Comparison of ENCODE assay signal across 15 cellular contexts in genomic region chr17:17059301-17059890, GRCh38. TPM values are rescaled to one million over a fixed set of nuclear protein-coding genes. Genes with fewer than 3 reads are reported as not detected.
DNase-seq lines count a peak whose midpoint lies in the region; ATAC-seq and TF ChIP-seq lines count a peak whose summit lies in the region.
"Had no signal": no experiment of that assay in that cellular context is flagged by ENCODE, and none has a peak within 500 bp of the region (broad histone marks: within the 10 kb centered on the region; RNA-seq: fewer than 3 reads in every experiment).

No MANE protein-coding gene starts in this region.

- no peaks in the 10 kb centered on the region for H3K36me3 Mint-ChIP-seq in natural killer cell treated with Interleukin-12 subunit alpha and Interleukin-12 subunit beta and Interleukin-15 and Interleukin-18, amount 100 ng/mL, for 72 hours
- H3K36me3 Mint-ChIP-seq in natural killer cell (no peaks in the 10 kb centered on the region), glutamatergic neuron (ENCODE audit: unreplicated experiment) (no peaks in the 10 kb centered on the region)
- H3K36me3 Mint-ChIP-seq: IgD-negative memory B cell had no signal

- peak; percentile 55 for DNase-seq in natural killer cell treated with Interleukin-12 subunit alpha and Interleukin-12 subunit beta and Interleukin-15 and Interleukin-18, amount 100 ng/mL, for 72 hours (ENCODE audit: low spot score)
- DNase-seq in natural killer cell: no peak
- peak; percentile 11 for DNase-seq in glutamatergic neuron
- peak; percentile 49 for DNase-seq in sciatic nerve (ENCODE audit: low spot score)
- DNase-seq: ACHN; CD8-positive, alpha-beta T cell; DMS79 treated with DMSO at 0.1 percent for 48 hours; GM23248; NCI-H1417; NCI-H2029 treated with DMSO at 0.1 percent for 48 hours; NCI-H524 had no signal

- intact Hi-C loops in natural killer cell (cut with micrococcal nuclease): no loop called here
- intact Hi-C loops in sciatic nerve (cut with DNase I): no loop called here

- TF ChIP-seq CTCF in natural killer cell (IDR thresholded peaks at IDR 0.05): no peak
- no peak for TF ChIP-seq CTCF in glutamatergic neuron (IDR thresholded peaks at IDR 0.05; ENCODE audit: partially characterized antibody, unreplicated experiment)

- ATAC-seq in natural killer cell treated with Interleukin-12 subunit alpha and Interleukin-12 subunit beta and Interleukin-15 and Interleukin-18, amount 100 ng/mL, for 72 hours: no peak
- ATAC-seq in natural killer cell: no peak
- ATAC-seq in sciatic nerve: no peak
- no peak for ATAC-seq in GM18861 (IDR thresholded peaks at IDR 0.05; ENCODE audit: unreplicated experiment)
- ATAC-seq in GM21619 (IDR thresholded peaks at IDR 0.05; ENCODE audit: unreplicated experiment): no peak
- no peak for ATAC-seq in GM21360 (IDR thresholded peaks at IDR 0.05; ENCODE audit: unreplicated experiment)
- ATAC-seq: CD8-positive, alpha-beta T cell had no signal

- H3K9me3 Mint-ChIP-seq in natural killer cell treated with Interleukin-12 subunit alpha and Interleukin-12 subunit beta and Interleukin-15 and Interleukin-18, amount 100 ng/mL, for 72 hours: no peaks in the 10 kb centered on the region
- H3K9me3 Mint-ChIP-seq in natural killer cell: no peaks in the 10 kb centered on the region
- H3K9me3 Mint-ChIP-seq in glutamatergic neuron (ENCODE audit: unreplicated experiment): peaks cover 8% of the 10 kb centered on the region
- H3K9me3 Mint-ChIP-seq: CD8-positive, alpha-beta T cell; IgD-negative memory B cell had no signal

- H3K4me1 Mint-ChIP-seq in natural killer cell treated with Interleukin-12 subunit alpha and Interleukin-12 subunit beta and Interleukin-15 and Interleukin-18, amount 100 ng/mL, for 72 hours (ENCODE audit: low read depth in 2 of 2): peaks cover 25 to 35% of the 10 kb centered on the region in 2 donors
- H3K4me1 Mint-ChIP-seq in natural killer cell (peaks cover 38 to 56% of the 10 kb centered on the region in 2 donors), glutamatergic neuron (ENCODE audit: low read depth, unreplicated experiment) (peaks cover 65% of the 10 kb centered on the region)

- H3K27me3 Mint-ChIP-seq in natural killer cell treated with Interleukin-12 subunit alpha and Interleukin-12 subunit beta and Interleukin-15 and Interleukin-18, amount 100 ng/mL, for 72 hours: no peaks in the 10 kb centered on the region
- H3K27me3 Mint-ChIP-seq in natural killer cell (ENCODE audit: low read depth in 2 of 2) (no peaks in the 10 kb centered on the region), glutamatergic neuron (ENCODE audit: unreplicated experiment) (peaks cover 9% of the 10 kb centered on the region)
- H3K27me3 Mint-ChIP-seq: IgD-negative memory B cell had no signal

- H3K4me3 Mint-ChIP-seq in natural killer cell treated with Interleukin-12 subunit alpha and Interleukin-12 subunit beta and Interleukin-15 and Interleukin-18, amount 100 ng/mL, for 72 hours: no peak overlapping the region
- no peak overlapping the region for H3K4me3 Mint-ChIP-seq in natural killer cell
- H3K4me3 Mint-ChIP-seq in glutamatergic neuron (ENCODE audit: unreplicated experiment): no peak overlapping the region
- H3K4me3 Mint-ChIP-seq: CD8-positive, alpha-beta T cell; IgD-negative memory B cell had no signal

- H3K27ac Mint-ChIP-seq in natural killer cell treated with Interleukin-12 subunit alpha and Interleukin-12 subunit beta and Interleukin-15 and Interleukin-18, amount 100 ng/mL, for 72 hours: no peak overlapping the region
- H3K27ac Mint-ChIP-seq in natural killer cell (no peak overlapping the region), glutamatergic neuron (ENCODE audit: unreplicated experiment) (no peak overlapping the region)
- H3K27ac Mint-ChIP-seq: CD8-positive, alpha-beta T cell had no signal

RNA-seq across cellular contexts. Expression of gene MPRIP, which starts 17.1 kb away (rescaled TPM):
- 100 to 1,000 TPM; 158 to 216 TPM for total RNA-seq in natural killer cell treated with Interleukin-12 subunit alpha and Interleukin-12 subunit beta and Interleukin-15 and Interleukin-18, amount 100 ng/mL, for 72 hours
- total RNA-seq in natural killer cell: 100 to 1,000 TPM; 225 to 272 (median 229) TPM
- 863 TPM for total RNA-seq in glutamatergic neuron (ENCODE audit: unreplicated experiment)
- 500 TPM for total RNA-seq in sciatic nerve
